ENCODE assay signal across 1 cellular context in genomic region chrX:41441934-41442823, GRCh38.
A peak's percentile ranks its signal among the peaks of the same experiment; 100 is the strongest.
TF ChIP-seq lines count a peak whose summit lies in the region.

No MANE protein-coding gene starts in this region.

TF ChIP-seq in HepG2, 621 proteins besides CTCF, POLR2A, EP300 and RAD21 (continued from another document and continues in another):
- no peak for TF ChIP-seq ZBTB10 (CRISPR knock-in tag; IDR thresholded peaks at IDR 0.05; ENCODE audit: borderline replicate concordance)
- no peak for TF ChIP-seq ZNF558 (CRISPR knock-in tag; IDR thresholded peaks at IDR 0.05; ENCODE audit: borderline replicate concordance)
- TF ChIP-seq CCDC6 (CRISPR knock-in tag; IDR thresholded peaks at IDR 0.05): peak; percentile 65; the same call in 1 of the 2 replicates
- no peak; the same call in 1 of the 2 replicates for TF ChIP-seq EEA1 (CRISPR knock-in tag; IDR thresholded peaks at IDR 0.05; ENCODE audit: borderline replicate concordance)
- no peak for TF ChIP-seq PBX2 (CRISPR knock-in tag; IDR thresholded peaks at IDR 0.05)
- no peak for TF ChIP-seq ZHX1 (CRISPR knock-in tag; IDR thresholded peaks at IDR 0.05; ENCODE audit: low read depth)
- no peak for TF ChIP-seq RBAK (CRISPR knock-in tag; IDR thresholded peaks at IDR 0.05)
- no peak for TF ChIP-seq ZNF333 (CRISPR knock-in tag; IDR thresholded peaks at IDR 0.05; ENCODE audit: borderline replicate concordance)
- TF ChIP-seq ZNF564 (CRISPR knock-in tag; IDR thresholded peaks at IDR 0.05): 0 out of 2 replicates have a peak, but pooled peaks have one; percentile 26
- TF ChIP-seq ZNF710 (CRISPR knock-in tag; IDR thresholded peaks at IDR 0.05; ENCODE audit: borderline replicate concordance): peak; percentile 72; the same call in 1 of the 2 replicates
- TF ChIP-seq ZNF121 (CRISPR knock-in tag; IDR thresholded peaks at IDR 0.05): no peak
- no peak for TF ChIP-seq HNF1A (IDR thresholded peaks at IDR 0.05; ENCODE audit: low read depth)
- TF ChIP-seq HNF1A (CRISPR knock-in tag; IDR thresholded peaks at IDR 0.05; ENCODE audit: borderline replicate concordance): peak; percentile 20; the same call in 1 of the 2 replicates
- TF ChIP-seq ZNF24 (IDR thresholded peaks at IDR 0.05): no peak
- peak; percentile 49; the same call in 1 of the 2 replicates for TF ChIP-seq MXD4 (CRISPR knock-in tag; IDR thresholded peaks at IDR 0.05)
- TF ChIP-seq SPEN (CRISPR knock-in tag; IDR thresholded peaks at IDR 0.05; ENCODE audit: low read depth): peak; percentile 62
- peak; percentile 61; the same call in 1 of the 2 replicates for TF ChIP-seq SALL2 (CRISPR knock-in tag; IDR thresholded peaks at IDR 0.05)
- TF ChIP-seq PTBP1 (IDR thresholded peaks at IDR 0.05; ENCODE audit: low read depth, low read length, poor library complexity, severe bottlenecking): no peak
- TF ChIP-seq ELF1 (CRISPR knock-in tag; IDR thresholded peaks at IDR 0.05): 0 out of 2 replicates have a peak, but pooled peaks have one; percentile 50
- TF ChIP-seq NR2F6 (IDR thresholded peaks at IDR 0.05): peak; percentile 93
- TF ChIP-seq NR2F6 (CRISPR knock-in tag; IDR thresholded peaks at IDR 0.05): peak; percentile 98
- peak; percentile 55 for TF ChIP-seq SRSF1 (optimal IDR thresholded peaks at IDR 0.05; ENCODE audit: low read depth, low read length)
- TF ChIP-seq UBTF (CRISPR knock-in tag; IDR thresholded peaks at IDR 0.05): peak; percentile 58
- TF ChIP-seq ZNF891 (CRISPR knock-in tag; IDR thresholded peaks at IDR 0.05): no peak
- TF ChIP-seq SMAD3 (CRISPR knock-in tag; IDR thresholded peaks at IDR 0.05): 0 out of 2 replicates have a peak, but pooled peaks have one; percentile 18
- TF ChIP-seq KIAA2018 (CRISPR knock-in tag; IDR thresholded peaks at IDR 0.05; ENCODE audit: borderline replicate concordance): no peak
- TF ChIP-seq ZNF20 (CRISPR knock-in tag; IDR thresholded peaks at IDR 0.05): no peak
- TF ChIP-seq ZNF768 (CRISPR knock-in tag; IDR thresholded peaks at IDR 0.05): no peak
- peak; percentile 91 for TF ChIP-seq ESRRA (CRISPR knock-in tag; IDR thresholded peaks at IDR 0.05; ENCODE audit: low read depth)
- TF ChIP-seq TAF1 (CRISPR knock-in tag; IDR thresholded peaks at IDR 0.05): 0 out of 2 replicates have a peak, but pooled peaks have one; percentile 35
